In the genomic region with DNA sequence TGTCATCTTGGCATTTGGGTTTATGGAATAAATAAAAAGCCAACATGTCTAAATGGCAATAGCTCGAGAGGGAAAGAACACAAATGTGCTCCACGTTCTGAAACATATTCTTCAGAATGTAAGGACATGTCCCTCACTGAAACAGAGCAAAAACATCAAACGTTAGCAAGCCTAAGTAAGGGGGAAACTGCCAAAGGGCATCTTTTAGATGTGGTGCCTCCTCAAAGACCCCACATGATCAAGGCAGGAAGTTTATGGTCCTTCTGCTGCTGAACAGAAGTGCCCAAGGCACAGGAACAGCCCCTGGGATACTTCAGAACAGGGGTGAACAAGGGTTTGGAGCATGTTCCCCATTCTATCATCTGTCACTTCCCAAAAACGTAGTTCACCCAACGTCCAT, we compare ENCODE assay signal across 23 cellular contexts.
"Had no signal": no experiment of that assay in that cellular context is flagged by ENCODE, and none has a peak within 500 bp of the region (broad histone marks: within the 10 kb centered on the region; RNA-seq: fewer than 3 reads in every experiment).

No MANE protein-coding gene starts in this region.

- ATAC-seq: mucosa of descending colon; naive thymus-derived CD4-positive, alpha-beta T cell; natural killer cell treated with Interleukin-12 subunit alpha and Interleukin-12 subunit beta and Interleukin-15 and Interleukin-18, amount 100 ng/mL, for 72 hours; right lobe of liver; stimulated activated memory B cell treated with anti-CD40 and anti-IgM and Interleukin-4, amounts not matched to agents 10 μg/mL and 1 μg/mL and 100 μg/mL, for 72 hours; stimulated activated naive CD8-positive, alpha-beta T cell treated with anti-CD3 and anti-CD28 coated beads, Interleukin-15, amount 100 ng/mL, for 72 hours had no signal

- H3K4me1 Mint-ChIP-seq: mesothelial cell of epicardium; stimulated activated memory B cell treated with anti-CD40 and anti-IgM and Interleukin-4, amounts not matched to agents 10 μg/mL and 1 μg/mL and 100 μg/mL, for 72 hours had no signal

- H3K4me2 ChIP-seq: smooth muscle cell had no signal

- H3K4me1 ChIP-seq: right atrium auricular region, tibial nerve, uterus had no signal

- H3K9me3 ChIP-seq: left ventricle myocardium inferior, mucosa of descending colon, right atrium auricular region, right lobe of liver, tibial nerve, uterus had no signal

- H3K9me3 Mint-ChIP-seq: mesothelial cell of epicardium; naive thymus-derived CD4-positive, alpha-beta T cell; natural killer cell treated with Interleukin-12 subunit alpha and Interleukin-12 subunit beta and Interleukin-15 and Interleukin-18, amount 100 ng/mL, for 72 hours; stimulated activated memory B cell treated with anti-CD40 and anti-IgM and Interleukin-4, amounts not matched to agents 10 μg/mL and 1 μg/mL and 100 μg/mL, for 72 hours; stimulated activated naive CD8-positive, alpha-beta T cell treated with anti-CD3 and anti-CD28 coated beads, Interleukin-15, amount 100 ng/mL, for 72 hours; type B pancreatic cell had no signal

- H3K36me3 ChIP-seq: left ventricle myocardium inferior, right atrium auricular region, right lobe of liver, tibial nerve, uterus had no signal

- H3K36me3 Mint-ChIP-seq: mesothelial cell of epicardium; naive thymus-derived CD4-positive, alpha-beta T cell; natural killer cell treated with Interleukin-12 subunit alpha and Interleukin-12 subunit beta and Interleukin-15 and Interleukin-18, amount 100 ng/mL, for 72 hours; stimulated activated memory B cell treated with anti-CD40 and anti-IgM and Interleukin-4, amounts not matched to agents 10 μg/mL and 1 μg/mL and 100 μg/mL, for 72 hours; type B pancreatic cell had no signal

- H3K4me3 Mint-ChIP-seq: mesothelial cell of epicardium; natural killer cell treated with Interleukin-12 subunit alpha and Interleukin-12 subunit beta and Interleukin-15 and Interleukin-18, amount 100 ng/mL, for 72 hours; stimulated activated memory B cell treated with anti-CD40 and anti-IgM and Interleukin-4, amounts not matched to agents 10 μg/mL and 1 μg/mL and 100 μg/mL, for 72 hours; stimulated activated naive CD8-positive, alpha-beta T cell treated with anti-CD3 and anti-CD28 coated beads, Interleukin-15, amount 100 ng/mL, for 72 hours; type B pancreatic cell had no signal

- H3K27ac ChIP-seq: left ventricle myocardium inferior, right atrium auricular region, right lobe of liver, tibial nerve, uterus had no signal

- H3K27ac Mint-ChIP-seq: mesothelial cell of epicardium; naive thymus-derived CD4-positive, alpha-beta T cell; natural killer cell treated with Interleukin-12 subunit alpha and Interleukin-12 subunit beta and Interleukin-15 and Interleukin-18, amount 100 ng/mL, for 72 hours; progenitor cell of endocrine pancreas; stimulated activated memory B cell treated with anti-CD40 and anti-IgM and Interleukin-4, amounts not matched to agents 10 μg/mL and 1 μg/mL and 100 μg/mL, for 72 hours; type B pancreatic cell had no signal

- H3K4me3 ChIP-seq: left ventricle myocardium inferior, lung, mucosa of descending colon, right atrium auricular region, right lobe of liver, smooth muscle cell, tibial nerve, uterus had no signal

- H3K27me3 ChIP-seq: right atrium auricular region, right lobe of liver, tibial nerve, uterus had no signal

- DNase-seq: hippocampal formation; kidney; mesendoderm; naive thymus-derived CD4-positive, alpha-beta T cell; stimulated activated CD4-positive, alpha-beta T cell treated with anti-CD3 and anti-CD28 coated beads, Interleukin-1b, Interleukin-23, amount 100 ng/mL, for 48 hours; stimulated activated CD4-positive, alpha-beta T cell treated with anti-CD3 and anti-CD28 coated beads, Interleukin-2, amount 100 ng/mL, for 48 hours; stimulated activated CD4-positive, alpha-beta T cell treated with anti-CD3 and anti-CD28 coated beads, Interleukin-4, amount 100 ng/mL, for 4 hours; stimulated activated CD8-positive, alpha-beta memory T cell treated with anti-CD3 and anti-CD28 coated beads, Interleukin-4, amount 100 ng/mL, for 48 hours; stimulated activated naive CD4-positive, alpha-beta T cell treated with Interleukin-2 at 50 U/mL for 16 hours; stimulated activated naive CD8-positive, alpha-beta T cell treated with anti-CD3 and anti-CD28 coated beads, Interleukin-15, amount 100 ng/mL, for 72 hours had no signal
